ENCODE assay signal across 8 cellular contexts in genomic region chr7:876077-876971, GRCh38. TPM values are rescaled to one million over a fixed set of nuclear protein-coding genes. Genes with fewer than 3 reads are reported as not detected.
DNase-seq lines count a peak whose midpoint lies in the region; ATAC-seq, FAIRE-seq and TF ChIP-seq lines count a peak whose summit lies in the region.

Gene GET4, plus strand, starts transcription at chr7:876554. Its CDS starts 92 bp downstream, at chr7:876646.

- H3K27ac ChIP-seq in kidney (ENCODE audit: low read depth in 2 of 2, low read length in 2 of 2), result peak within 1 kb of the TSS; percentile 29 to 86

- no peak for FAIRE-seq in kidney (lab: Jason Lieb, UNC)

- TF ChIP-seq CTCF in kidney (IDR thresholded peaks at IDR 0.05; ENCODE audit: borderline replicate concordance, extremely low read depth, insufficient read depth), result no peak

- peaks cover 9 to 24% of the 10 kb centered on the region in 2 donors for H3K4me1 ChIP-seq in kidney (ENCODE audit: control insufficient read depth in 1 of 2, insufficient read depth in 1 of 2, low read depth in 1 of 2, low read length in 2 of 2)

- H3K9ac ChIP-seq in kidney (ENCODE audit: low read length in 2 of 2), result peak within 1 kb of the TSS in 1 of 2 donors; percentile 87

- peak; percentile 96 for DNase-seq in AG08395 (ENCODE audit: low spot score)
- peak; percentile 86 for DNase-seq in NCI-H2227 treated with DMSO at 0.1 percent for 48 hours (lab: John Stamatoyannopoulos, UW)
- DNase-seq in cerebellar cortex (ENCODE audit: low spot score), result peak; percentile 89
- peak; percentile 100 for DNase-seq in kidney
- peak; percentile 95 for DNase-seq in stimulated activated CD4-positive, alpha-beta T cell treated with anti-CD3 and anti-CD28 coated beads, Interleukin-15, amount 100 ng/mL, for 24 hours

- peak within 1 kb of the TSS; percentile 60 to 74 for H3K4me3 ChIP-seq in kidney (ENCODE audit: low read length in 2 of 2)

- H3K36me3 ChIP-seq in kidney (ENCODE audit: control insufficient read depth in 1 of 2, insufficient read depth in 2 of 2, low read length in 2 of 2), result peaks cover 6 to 14% of the 10 kb centered on the region in 2 donors

- H3K9me3 ChIP-seq in kidney (ENCODE audit: control insufficient read depth in 1 of 2, low read length in 2 of 2), result no peaks in the 10 kb centered on the region

- intact Hi-C loops in kidney (cut with DNase I), result loop anchor here (10.0 kb wide), 1 partner anchor 92 kb away; no protein-coding TSS in a partner anchor

- ATAC-seq in GM18873 (IDR thresholded peaks at IDR 0.05; ENCODE audit: low FRiP score, unreplicated experiment) (peak; percentile 58), HG03139 (IDR thresholded peaks at IDR 0.05; ENCODE audit: unreplicated experiment) (peak; percentile 65)
- peak; percentile 79 to 81 for ATAC-seq in activated CD4-positive, CD25-positive, alpha-beta regulatory T cell treated with anti-CD3 and anti-CD28 coated beads, Interleukin-2, amount 50 U/mL, for 24 hours

RNA-seq across cellular contexts. Expression of gene GET4, which starts in this region (rescaled TPM):
- total RNA-seq in kidney, result 44.8 TPM
- polyA plus RNA-seq in kidney (ENCODE audit: insufficient read depth, low read depth, low replicate concordance), result 80.8 TPM

Comparison
In these comparisons a context has a peak if more than half of its experiments do, and no peak if none do; other contexts are left out.
1. Peak in every context shown above with its lines: DNase-seq, ATAC-seq, H3K4me3 ChIP-seq and H3K27ac ChIP-seq.